In the genomic region with DNA sequence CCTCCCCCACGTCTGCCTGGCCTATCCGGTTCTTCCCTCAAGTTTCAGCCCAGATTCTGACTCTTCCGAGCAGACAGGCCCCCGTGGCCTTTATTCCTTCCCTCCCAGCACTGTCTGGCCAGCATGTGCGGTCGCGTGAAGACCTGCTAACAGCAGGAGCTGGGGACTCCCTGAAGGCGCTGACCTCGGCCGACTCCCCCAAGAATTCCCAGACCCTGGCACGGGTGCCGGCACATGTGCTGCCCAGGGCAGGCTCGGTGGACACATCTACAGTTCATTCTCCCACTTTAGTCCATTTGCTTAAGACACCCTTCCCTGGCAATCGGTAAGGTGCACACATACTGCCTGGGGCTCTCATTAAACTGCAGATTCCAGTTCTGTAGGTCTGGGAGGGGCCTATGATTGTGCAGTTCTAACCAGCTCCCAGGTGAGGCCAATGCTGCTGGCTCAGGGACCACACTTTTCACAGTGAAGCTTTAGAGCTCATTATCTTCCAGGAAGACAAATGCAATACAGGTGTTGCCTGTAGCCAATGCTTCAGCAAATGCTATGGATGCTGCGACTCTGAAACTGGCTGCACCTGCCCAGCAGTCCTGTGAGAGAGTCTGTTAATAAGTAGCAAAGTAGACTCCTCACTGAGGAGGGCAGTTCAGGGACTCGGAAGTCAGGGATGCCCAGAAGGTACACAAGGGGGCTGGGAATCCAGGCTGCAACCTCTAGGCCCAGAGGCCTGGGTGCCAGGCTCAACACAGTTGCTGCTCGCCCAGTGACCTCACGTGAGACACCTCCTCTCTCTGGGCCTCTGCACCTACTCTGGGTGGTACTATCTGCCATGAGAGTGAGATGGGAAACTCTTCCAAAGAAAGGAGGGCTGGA, we compare ENCODE assay signal across 15 cellular contexts. TPM values are rescaled to one million over a fixed set of nuclear protein-coding genes. Genes with fewer than 3 reads are reported as not detected.
DNase-seq lines count a peak whose midpoint lies in the region; ATAC-seq, FAIRE-seq and TF ChIP-seq lines count a peak whose summit lies in the region.
"Had no signal": no experiment of that assay in that cellular context is flagged by ENCODE, and none has a peak within 500 bp of the region (broad histone marks: within the 10 kb centered on the region; RNA-seq: fewer than 3 reads in every experiment).

No MANE protein-coding gene starts in this region.

- no peaks in the 10 kb centered on the region for H3K27me3 Mint-ChIP-seq in Calu3 (ENCODE audit: unreplicated experiment)

- peaks cover 49% of the 10 kb centered on the region for H3K4me1 Mint-ChIP-seq in Calu3 (ENCODE audit: low read depth, unreplicated experiment)

- no peak for FAIRE-seq in bronchial epithelial cell (lab: Jason Lieb, UNC)
- FAIRE-seq: colon had no signal

- ATAC-seq in mucosa of descending colon (peak; percentile 57), HG02973 (IDR thresholded peaks at IDR 0.05; ENCODE audit: unreplicated experiment) (no peak), HG02852 (IDR thresholded peaks at IDR 0.05; ENCODE audit: unreplicated experiment) (no peak)
- ATAC-seq: activated CD4-positive, CD25-positive, alpha-beta regulatory T cell treated with anti-CD3 and anti-CD28 coated beads, Interleukin-2, amount 50 U/mL, for 24 hours; activated T-cell treated with anti-CD3 and anti-CD28 coated beads, Interleukin-2, amount 50 U/mL, for 4 hours had no signal

- BruUV-seq in Calu3 (replicated peaks; lab: Mats Ljungman, UMichigan): no TSS peak

- peak overlapping the region; percentile 61 for H3K27ac Mint-ChIP-seq in Calu3 (ENCODE audit: unreplicated experiment)

- no peak for TF ChIP-seq CTCF in 22Rv1 (IDR thresholded peaks at IDR 0.05)
- no peak for TF ChIP-seq CTCF in Calu3 (IDR thresholded peaks at IDR 0.05; ENCODE audit: unreplicated experiment)
- TF ChIP-seq CTCF in bronchial epithelial cell (IDR thresholded peaks at IDR 0.05; ENCODE audit: insufficient read depth, low read length, severe bottlenecking): no peak
- no peak for TF ChIP-seq CTCF in mucosa of descending colon (IDR thresholded peaks at IDR 0.05)

- peaks cover 37% of the 10 kb centered on the region for H3K4me1 ChIP-seq in mucosa of descending colon (ENCODE audit: low read depth)
- H3K4me1 ChIP-seq: adrenal gland, parathyroid adenoma had no signal

- H3K36me3 ChIP-seq in bronchial epithelial cell (ENCODE audit: control insufficient read depth, insufficient read depth, low read length) (no peaks in the 10 kb centered on the region), mucosa of descending colon (ENCODE audit: low read depth) (no peaks in the 10 kb centered on the region)
- H3K36me3 ChIP-seq: adrenal gland, tibial nerve had no signal

- no peaks in the 10 kb centered on the region for H3K27me3 ChIP-seq in bronchial epithelial cell (ENCODE audit: control insufficient read depth, insufficient read depth, low read length)
- H3K27me3 ChIP-seq: adrenal gland, tibial nerve had no signal

- H3K9me3 ChIP-seq in mucosa of descending colon: no peaks in the 10 kb centered on the region
- H3K9me3 ChIP-seq: adrenal gland, tibial nerve had no signal

- H3K4me3 ChIP-seq in bronchial epithelial cell (ENCODE audit: low read depth, low read length) (no peak overlapping the region), mucosa of descending colon (no peak overlapping the region)
- H3K4me3 ChIP-seq: adrenal gland, tibial nerve had no signal

- DNase-seq in Calu3 (peak; percentile 51), bronchial epithelial cell (ENCODE audit: low read depth) (peak; percentile 57), mucosa of descending colon (no peak), head of caudate nucleus (no peak)
- DNase-seq in activated CD4-positive, alpha-beta T cell treated with anti-CD3 and anti-CD28 coated beads, Interleukin-2, amount 50 U/mL, for 1 hour: no peak
- DNase-seq: activated T-cell treated with anti-CD3 and anti-CD28 coated beads, Interleukin-2, amount 50 U/mL, for 4 hours; C1 segment of cervical spinal cord had no signal

- H3K4me3 Mint-ChIP-seq in Calu3 (ENCODE audit: low read depth, unreplicated experiment): no peak overlapping the region
- H3K4me3 Mint-ChIP-seq: activated T-cell treated with anti-CD3 and anti-CD28 coated beads, Interleukin-2, amount 50 U/mL, for 4 hours had no signal

- no peaks in the 10 kb centered on the region for H3K9me3 Mint-ChIP-seq in Calu3 (ENCODE audit: low read depth, unreplicated experiment)
- H3K9me3 Mint-ChIP-seq: activated T-cell treated with anti-CD3 and anti-CD28 coated beads, Interleukin-2, amount 50 U/mL, for 4 hours had no signal

- peak overlapping the region; percentile 76 for H3K27ac ChIP-seq in 22Rv1
- H3K27ac ChIP-seq: adrenal gland, parathyroid adenoma, tibial nerve had no signal

- CTCF ChIA-PET in Calu3 (lab: Charles Lee): interaction anchor here (0.6 to 2.2 kb wide), 4 partner anchors 9 to 117 kb away, joined by 3 to 7 read pairs (median 5); no protein-coding TSS in a partner anchor

- intact Hi-C loops in Calu3 (cut with micrococcal nuclease; ENCODE audit: unreplicated experiment): no loop called here
- intact Hi-C loops in mucosa of descending colon (cut with DNase I, micrococcal nuclease): no loop called here
- intact Hi-C loops in head of caudate nucleus (cut with DNase I): no loop called here

- H3K36me3 Mint-ChIP-seq in Calu3 (ENCODE audit: insufficient read depth, unreplicated experiment): peaks cover 11% of the 10 kb centered on the region

RNA-seq across cellular contexts. Expression of a gene that starts 45.4 kb away (rescaled TPM):
- total RNA-seq in Calu3 (2022): 17.8 and 23.0 TPM in 2 replicates
- 28.7 and 30.5 TPM in 2 replicates for total RNA-seq in bronchial epithelial cell
- total RNA-seq in mucosa of descending colon: 10 to 100 TPM in 2 of 3 donors, 1 to 10 TPM in 1; 9.4 to 14.1 (median 13.2) TPM

Comparison
In these comparisons a context has a peak if more than half of its experiments do, and no peak if none do; other contexts are left out.
1. DNase-seq: peak in Calu3 (single experiment) and bronchial epithelial cell (single experiment); none in mucosa of descending colon (0 of 3), head of caudate nucleus (0 of 42) and activated CD4-positive, alpha-beta T cell treated with anti-CD3 and anti-CD28 coated beads, Interleukin-2, amount 50 U/mL, for 1 hour (single experiment).